Comparison of ENCODE assay signal across 12 cellular contexts in genomic region chr10:78165617-78166016, GRCh38.
DNase-seq lines count a peak whose midpoint lies in the region; ATAC-seq and TF ChIP-seq lines count a peak whose summit lies in the region.
"Had no signal": no experiment of that assay in that cellular context is flagged by ENCODE, and none has a peak within 500 bp of the region (broad histone marks: within the 10 kb centered on the region; RNA-seq: fewer than 3 reads in every experiment).

No MANE protein-coding gene starts in this region.

- no peak overlapping the region for H3K9ac ChIP-seq in PC-3 (ENCODE audit: low read length)
- H3K9ac ChIP-seq: GM23248 had no signal

- POLR2A ChIA-PET in PC-3 (lab: Charles Lee; ENCODE audit: unreplicated experiment) = no interaction called here

- peak; percentile 95 for TF ChIP-seq CTCF in PC-3 (conservative IDR thresholded peaks at IDR 0.05; ENCODE audit: low read depth, low read length)
- TF ChIP-seq CTCF in kidney epithelial cell (IDR thresholded peaks at IDR 0.05; ENCODE audit: insufficient read depth, low read length, poor library complexity, severe bottlenecking) = peak; percentile 12

- no peak for TF ChIP-seq EP300 in Ishikawa (IDR thresholded peaks at IDR 0.05; ENCODE audit: borderline replicate concordance)

- H3K4me3 ChIP-seq in PC-3 (ENCODE audit: low read length) (no peak overlapping the region), kidney epithelial cell (ENCODE audit: low read depth, low read length) (no peak overlapping the region)
- H3K4me3 ChIP-seq: GM23248 had no signal

- no peak overlapping the region for H3K4me2 ChIP-seq in PC-3 (ENCODE audit: low read length)

- peak; percentile 30 for DNase-seq in COR-L47 (lab: John Stamatoyannopoulos, UW)
- peak; percentile 83 for DNase-seq in PC-3
- DNase-seq in kidney epithelial cell (ENCODE audit: low read depth) = no peak
- no peak for DNase-seq in activated CD4-positive, alpha-beta T cell treated with anti-CD3 and anti-CD28 coated beads, Interleukin-2, amount 50 U/mL, for 48 hours
- no peak for DNase-seq in NCI-H1048 (lab: John Stamatoyannopoulos, UW)
- no peak for DNase-seq in GM03348 (ENCODE audit: low spot score)
- DNase-seq: activated T-cell treated with anti-CD3 and anti-CD28 coated beads, Interleukin-2, amount 50 U/mL, for 24 hours; GM23248; naive thymus-derived CD4-positive, alpha-beta T cell; T1000 had no signal

- no peaks in the 10 kb centered on the region for H3K79me2 ChIP-seq in PC-3 (ENCODE audit: low read length)

- H2AFZ ChIP-seq in PC-3 (ENCODE audit: low read length) = no peak overlapping the region
- H2AFZ ChIP-seq: GM23248 had no signal

- no peaks in the 10 kb centered on the region for H4K20me1 ChIP-seq in PC-3 (ENCODE audit: low read length)

- H3K27ac ChIP-seq in PC-3 (ENCODE audit: low read length) = no peak overlapping the region
- H3K27ac ChIP-seq: GM23248 had no signal

- H3F3A ChIP-seq in PC-3 (ENCODE audit: low read length, unreplicated experiment) = no peaks in the 10 kb centered on the region

- intact Hi-C loops in PC-3 (cut with micrococcal nuclease) = loop anchor here (1.0 kb wide), 1 partner anchor 118 kb away; no protein-coding TSS in a partner anchor

- no peaks in the 10 kb centered on the region for H3K9me3 ChIP-seq in PC-3 (ENCODE audit: low read length)

- BruUV-seq in PC-3 (replicated peaks; lab: Mats Ljungman, UMichigan) = no TSS peak

- ATAC-seq in PC-3 (peak; percentile 81), GM21529 (IDR thresholded peaks at IDR 0.05; ENCODE audit: unreplicated experiment) (no peak)
- ATAC-seq: naive thymus-derived CD4-positive, alpha-beta T cell had no signal

- peak; percentile 73 for TF ChIP-seq RAD21 in Ishikawa (IDR thresholded peaks at IDR 0.05; ENCODE audit: low read depth)

- H3K27me3 ChIP-seq in PC-3 (ENCODE audit: low read length) (peaks cover 60% of the 10 kb centered on the region), kidney epithelial cell (ENCODE audit: control insufficient read depth, insufficient read depth, low read length) (peaks cover 5% of the 10 kb centered on the region)

- H3K9me2 ChIP-seq in PC-3 (replicated peaks; ENCODE audit: low read length) = no peaks in the 10 kb centered on the region

- H3K36me3 ChIP-seq in PC-3 (ENCODE audit: low read depth, low read length) = no peaks in the 10 kb centered on the region
- no peaks in the 10 kb centered on the region for H3K36me3 ChIP-seq in kidney epithelial cell (ENCODE audit: control insufficient read depth, insufficient read depth, low read length)

- no peaks in the 10 kb centered on the region; the same call in 1 of the 2 replicates for H3K4me1 ChIP-seq in PC-3 (ENCODE audit: insufficient read depth, low read length)

- CTCF ChIA-PET in PC-3 (lab: Charles Lee) = no interaction called here

TF ChIP-seq in Ishikawa, 13 proteins besides CTCF, POLR2A, EP300 and RAD21:
- TF ChIP-seq, protein P1, sequence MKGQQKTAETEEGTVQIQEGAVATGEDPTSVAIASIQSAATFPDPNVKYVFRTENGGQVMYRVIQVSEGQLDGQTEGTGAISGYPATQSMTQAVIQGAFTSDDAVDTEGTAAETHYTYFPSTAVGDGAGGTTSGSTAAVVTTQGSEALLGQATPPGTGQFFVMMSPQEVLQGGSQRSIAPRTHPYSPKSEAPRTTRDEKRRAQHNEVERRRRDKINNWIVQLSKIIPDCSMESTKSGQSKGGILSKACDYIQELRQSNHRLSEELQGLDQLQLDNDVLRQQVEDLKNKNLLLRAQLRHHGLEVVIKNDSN (IDR thresholded peaks at IDR 0.05) = no peak
- TF ChIP-seq CREB1 (IDR thresholded peaks at IDR 0.05; ENCODE audit: low read depth) (no peak), TCF12 (IDR thresholded peaks at IDR 0.05; ENCODE audit: low read depth) (no peak)

Comparison
In these comparisons a context has a peak if more than half of its experiments do, and no peak if none do; other contexts are left out.
1. DNase-seq: peak in COR-L47 (single experiment) and PC-3 (single experiment); none in kidney epithelial cell (single experiment), activated CD4-positive, alpha-beta T cell treated with anti-CD3 and anti-CD28 coated beads, Interleukin-2, amount 50 U/mL, for 48 hours (0 of 2), NCI-H1048 (single experiment) and GM03348 (single experiment).